7 cellular contexts compared by ENCODE assay signal in the genomic region with DNA sequence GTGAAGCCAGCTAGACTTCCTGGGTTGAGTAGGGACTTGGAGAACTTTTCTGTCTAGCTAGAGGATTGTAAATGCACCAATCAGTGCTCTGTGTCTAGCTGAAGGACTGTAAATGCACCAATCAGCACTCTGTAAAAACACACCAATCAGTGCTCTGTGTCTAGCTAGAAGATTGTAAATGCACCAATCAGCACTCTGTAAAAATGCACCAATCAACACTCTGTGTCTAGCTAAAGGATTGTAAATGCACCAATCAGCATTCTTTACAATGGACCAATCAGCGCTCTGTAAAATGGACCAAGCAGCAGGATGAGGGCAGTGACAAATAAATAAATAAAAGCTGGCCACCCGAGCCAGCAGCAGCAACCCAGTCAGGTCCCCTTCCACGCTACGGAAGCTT. TPM values are rescaled to one million over a fixed set of nuclear protein-coding genes. Genes with fewer than 3 reads are reported as not detected.
A peak's percentile ranks its signal among the peaks of the same experiment; 100 is the strongest.
DNase-seq lines count a peak whose midpoint lies in the region; ATAC-seq, FAIRE-seq and TF ChIP-seq lines count a peak whose summit lies in the region.
"Not testable (repeated sequence)": the region's sequence is repeated elsewhere in the genome, so short reads cannot be mapped to it uniquely, and the experiment has no call there.

No MANE protein-coding gene starts in this region.

- CTCF ChIA-PET in CD4-positive, alpha-beta T cell (lab: Charles Lee), result interaction anchor here (1.7 kb wide), 1 partner anchor 18 kb away, joined by 5 read pairs; a partner anchor contains a TSS
- CTCF ChIA-PET in K562 (lab: Yijun Ruan, JAX; ENCODE audit: low intra/inter-chr PET ratio), result not testable (repeated sequence)

- BruUV-seq in K562 (replicated peaks; lab: Mats Ljungman, UMichigan), result not testable (repeated sequence)

- peaks cover 20% of the 10 kb centered on the region for H3K36me3 Mint-ChIP-seq in CD4-positive, alpha-beta T cell (ENCODE audit: low read depth)
- H3K36me3 Mint-ChIP-seq in T-helper 2 cell treated with Interferon-gamma antibody and Interleukin-4, amounts not matched to agents 5 μg/mL and 100 μg/mL, for 36 hours (ENCODE audit: low read depth), result peaks cover 11% of the 10 kb centered on the region
- peaks cover 11% of the 10 kb centered on the region for H3K36me3 Mint-ChIP-seq in activated T-helper 1 cell treated with anti-CD3 and anti-CD28 coated beads, Interleukin-12 subunit alpha, Interleukin-12 subunit beta, Interleukin-2, Interleukin-4 antibody, amounts not matched to agents 30 ng/mL and 10 ng/mL and 1 ng/mL, durations not matched to agents 14 hours and 24 hours and 36 hours (ENCODE audit: low read depth)
- peaks cover 15% of the 10 kb centered on the region for H3K36me3 Mint-ChIP-seq in endodermal cell (ENCODE audit: low read depth)
- H3K36me3 Mint-ChIP-seq in neural crest cell (ENCODE audit: low read depth), result not testable (repeated sequence)

- WGBS in K562 (ENCODE audit: insufficient coverage, low coverage, missing lambda C conversion rate), result 90% methylated on average over 4 of the region's 4 CpGs
- WGBS in endodermal cell (ENCODE audit: insufficient coverage in 1 of 2, insufficient read length in 1 of 2), 2 experiments, result 80 to 84% methylated on average over 4 of the region's 4 CpGs
- WGBS in mesendoderm (ENCODE audit: extremely low coverage, insufficient coverage, low lambda C conversion rate), result no CpG with 5 or more reads among the region's 4 CpGs

- not testable (repeated sequence) for ATAC-seq in CD4-positive, alpha-beta T cell (ENCODE audit: poor library complexity); K562

- TF ChIP-seq POLR2A in K562 (conservative IDR thresholded peaks at IDR 0.05), result not testable (repeated sequence)

- H3K27me3 ChIP-seq in CD4-positive, alpha-beta T cell (ENCODE audit: control insufficient read depth, insufficient read depth, low read length); K562 (ENCODE audit: control insufficient read depth in 2 of 2, insufficient read depth in 2 of 2, low read length in 2 of 2); endodermal cell (ENCODE audit: control insufficient read depth, insufficient read depth, low read length, poor library complexity, severe bottlenecking); mesendoderm (ENCODE audit: insufficient read depth, low read length, poor library complexity): not testable (repeated sequence)

- H3K4me1 ChIP-seq in K562 (replicated peaks in 1 of 2; ENCODE audit: control insufficient read depth in 2 of 2, insufficient read depth in 2 of 2, low read length in 2 of 2); mesendoderm (ENCODE audit: control insufficient read depth, low read depth, low read length): not testable (repeated sequence)
- H3K4me1 ChIP-seq in endodermal cell (ENCODE audit: control insufficient read depth, insufficient read depth, low read length), result peaks cover 15% of the 10 kb centered on the region

- H3K9ac ChIP-seq in K562 (ENCODE audit: insufficient read depth in 1 of 2, low read depth in 2 of 2, low read length in 2 of 2); endodermal cell (ENCODE audit: extremely low read depth, low read length, poor library complexity, severe bottlenecking); mesendoderm (ENCODE audit: low read length): not testable (repeated sequence)

- not testable (repeated sequence) for H3K4me3 ChIP-seq in K562; mesendoderm (ENCODE audit: low read length)
- H3K4me3 ChIP-seq in endodermal cell (ENCODE audit: low read length), result peak overlapping the region; percentile 61

- not testable (repeated sequence) for H4K8ac ChIP-seq in mesendoderm (ENCODE audit: low read depth, low read length)

- not testable (repeated sequence) for H2BK120ac ChIP-seq in mesendoderm (ENCODE audit: low read depth, low read length)

- in situ Hi-C loops in K562 (cut with MboI), result not testable (repeated sequence)

- H3K36me3 ChIP-seq in K562 (ENCODE audit: control insufficient read depth, insufficient read depth, low read length) (peaks cover 14% of the 10 kb centered on the region), endodermal cell (ENCODE audit: control insufficient read depth, insufficient read depth, low read length) (peaks cover 15% of the 10 kb centered on the region)
- H3K36me3 ChIP-seq in mesendoderm (ENCODE audit: control insufficient read depth, insufficient read depth, low read length), result not testable (repeated sequence)

- H2AFZ ChIP-seq in K562 (ENCODE audit: low read depth, low read length), result not testable (repeated sequence)

- H4K5ac ChIP-seq in mesendoderm (ENCODE audit: low read length), result not testable (repeated sequence)

- H4K20me1 ChIP-seq in K562 (replicated peaks; ENCODE audit: control insufficient read depth, insufficient read depth, low read length), result not testable (repeated sequence)

- FAIRE-seq in K562 (lab: Jason Lieb, UNC), result not testable (repeated sequence)

- not testable (repeated sequence) for H3K9me3 ChIP-seq in CD4-positive, alpha-beta T cell (ENCODE audit: control insufficient read depth, low read length); K562 (replicated peaks; ENCODE audit: control insufficient read depth, insufficient read depth, low read depth, low read length)
- peaks cover 11% of the 10 kb centered on the region for H3K9me3 ChIP-seq in endodermal cell (ENCODE audit: control insufficient read depth, low read length)

- peak overlapping the region; percentile 60 for H3K4me3 Mint-ChIP-seq in CD4-positive, alpha-beta T cell
- H3K4me3 Mint-ChIP-seq in T-helper 2 cell treated with Interferon-gamma antibody and Interleukin-4, amounts not matched to agents 5 μg/mL and 100 μg/mL, for 36 hours, result peak overlapping the region; percentile 30
- peak overlapping the region; percentile 43 for H3K4me3 Mint-ChIP-seq in activated T-helper 1 cell treated with anti-CD3 and anti-CD28 coated beads, Interleukin-12 subunit alpha, Interleukin-12 subunit beta, Interleukin-2, Interleukin-4 antibody, amounts not matched to agents 30 ng/mL and 10 ng/mL and 1 ng/mL, durations not matched to agents 14 hours and 24 hours and 36 hours
- H3K4me3 Mint-ChIP-seq in endodermal cell, result not testable (repeated sequence)
- peak overlapping the region; percentile 66 for H3K4me3 Mint-ChIP-seq in neural crest cell

- not testable (repeated sequence) for H3K4me2 ChIP-seq in K562 (ENCODE audit: insufficient read depth, low read length); mesendoderm (ENCODE audit: low read length)

- not testable (repeated sequence) for H2BK15ac ChIP-seq in mesendoderm (replicated peaks; ENCODE audit: low read depth)

- H2BK5ac ChIP-seq in mesendoderm (ENCODE audit: low read length), result not testable (repeated sequence)

- H2AK5ac ChIP-seq in mesendoderm (ENCODE audit: low read length), result not testable (repeated sequence)

- not testable (repeated sequence) for H3K27me3 Mint-ChIP-seq in CD4-positive, alpha-beta T cell; endodermal cell (ENCODE audit: insufficient read depth); neural crest cell (ENCODE audit: low read depth)
- peaks cover 12% of the 10 kb centered on the region for H3K27me3 Mint-ChIP-seq in T-helper 2 cell treated with Interferon-gamma antibody and Interleukin-4, amounts not matched to agents 5 μg/mL and 100 μg/mL, for 36 hours (ENCODE audit: low read depth)
- peaks cover 13% of the 10 kb centered on the region for H3K27me3 Mint-ChIP-seq in activated T-helper 1 cell treated with anti-CD3 and anti-CD28 coated beads, Interleukin-12 subunit alpha, Interleukin-12 subunit beta, Interleukin-2, Interleukin-4 antibody, amounts not matched to agents 30 ng/mL and 10 ng/mL and 1 ng/mL, durations not matched to agents 14 hours and 24 hours and 36 hours (ENCODE audit: insufficient read depth)

- TF ChIP-seq EP300 in K562 (IDR thresholded peaks at IDR 0.05; ENCODE audit: low read length), result not testable (repeated sequence)

- not testable (repeated sequence) for H3K79me1 ChIP-seq in mesendoderm (ENCODE audit: low read length)

- H3K4ac ChIP-seq in mesendoderm (ENCODE audit: low read depth, low read length), result not testable (repeated sequence)

- intact Hi-C loops in CD4-positive, alpha-beta T cell (cut with DNase I, micrococcal nuclease), result loop anchor here in 1 of 2 experiments (1.0 to 5.0 kb wide), 2 partner anchors 14 to 1843 kb away; a partner anchor contains a TSS
- intact Hi-C loops in activated T-helper 1 cell treated with anti-CD3 and anti-CD28 coated beads, Interleukin-12 subunit alpha, Interleukin-12 subunit beta, Interleukin-2, Interleukin-4 antibody, amounts not matched to agents 30 ng/mL and 10 ng/mL and 1 ng/mL, durations not matched to agents 14 hours and 24 hours and 36 hours (cut with micrococcal nuclease); K562 (cut with micrococcal nuclease): not testable (repeated sequence)

- H3K9me1 ChIP-seq in K562 (ENCODE audit: control insufficient read depth, insufficient read depth, low read length), result not testable (repeated sequence)

- POLR2A ChIA-PET in CD4-positive, alpha-beta T cell (lab: Charles Lee), result interaction anchor here (5.3 kb wide), 1 partner anchor 18 kb away, joined by 82 read pairs; a partner anchor contains a TSS
- POLR2A ChIA-PET in K562 (lab: Yijun Ruan, JAX), result not testable (repeated sequence)

- H3K79me2 ChIP-seq in K562 (ENCODE audit: control insufficient read depth, insufficient read depth, low read length) (peaks cover 32% of the 10 kb centered on the region), mesendoderm (ENCODE audit: control insufficient read depth, insufficient read depth, low read length) (peaks cover 25% of the 10 kb centered on the region)

- H3K23ac ChIP-seq in mesendoderm (ENCODE audit: low read length), result not testable (repeated sequence)

- peaks cover 38% of the 10 kb centered on the region for H3K4me1 Mint-ChIP-seq in CD4-positive, alpha-beta T cell (ENCODE audit: low read depth)
- H3K4me1 Mint-ChIP-seq in T-helper 2 cell treated with Interferon-gamma antibody and Interleukin-4, amounts not matched to agents 5 μg/mL and 100 μg/mL, for 36 hours (ENCODE audit: low read depth), result peaks cover 22% of the 10 kb centered on the region
- H3K4me1 Mint-ChIP-seq in activated T-helper 1 cell treated with anti-CD3 and anti-CD28 coated beads, Interleukin-12 subunit alpha, Interleukin-12 subunit beta, Interleukin-2, Interleukin-4 antibody, amounts not matched to agents 30 ng/mL and 10 ng/mL and 1 ng/mL, durations not matched to agents 14 hours and 24 hours and 36 hours (ENCODE audit: low read depth), result peaks cover 32% of the 10 kb centered on the region
- H3K4me1 Mint-ChIP-seq in endodermal cell, result peaks cover 53% of the 10 kb centered on the region
- H3K4me1 Mint-ChIP-seq in neural crest cell, result peaks cover 22% of the 10 kb centered on the region

- TF ChIP-seq RAD21 in K562 (CRISPR knock-in tag; conservative IDR thresholded peaks at IDR 0.05 in 1 of 2, IDR thresholded peaks at IDR 0.05 in 1 of 2), result not testable (repeated sequence)

- not testable (repeated sequence) for H3K27ac ChIP-seq in CD4-positive, alpha-beta T cell (ENCODE audit: low read depth, low read length); K562 (ENCODE audit: extremely low read depth, low read depth, low read length); endodermal cell (ENCODE audit: low read depth, low read length)
- H3K27ac ChIP-seq in mesendoderm (ENCODE audit: low read depth, low read length), result peak overlapping the region; percentile 27

- DNase-seq in CD4-positive, alpha-beta T cell; T-helper 2 cell treated with Interferon-gamma antibody and Interleukin-4, amounts not matched to agents 5 μg/mL and 100 μg/mL, for 36 hours (ENCODE audit: low spot score); activated T-helper 1 cell treated with anti-CD3 and anti-CD28 coated beads, Interleukin-12 subunit alpha, Interleukin-12 subunit beta, Interleukin-2, Interleukin-4 antibody, amounts not matched to agents 30 ng/mL and 10 ng/mL and 1 ng/mL, durations not matched to agents 14 hours and 24 hours and 36 hours (ENCODE audit: low spot score); K562 (ENCODE audit: extremely low read depth in 1 of 4, low spot score in 3 of 4); endodermal cell; mesendoderm; neural crest cell (ENCODE audit: low read depth, low spot score): not testable (repeated sequence)

- H3K27ac Mint-ChIP-seq in CD4-positive, alpha-beta T cell; T-helper 2 cell treated with Interferon-gamma antibody and Interleukin-4, amounts not matched to agents 5 μg/mL and 100 μg/mL, for 36 hours; activated T-helper 1 cell treated with anti-CD3 and anti-CD28 coated beads, Interleukin-12 subunit alpha, Interleukin-12 subunit beta, Interleukin-2, Interleukin-4 antibody, amounts not matched to agents 30 ng/mL and 10 ng/mL and 1 ng/mL, durations not matched to agents 14 hours and 24 hours and 36 hours; endodermal cell; neural crest cell (ENCODE audit: unreplicated experiment): not testable (repeated sequence)

- H3K56ac ChIP-seq in mesendoderm (ENCODE audit: low read length), result not testable (repeated sequence)

- TF ChIP-seq CTCF in CD4-positive, alpha-beta T cell (IDR thresholded peaks at IDR 0.05); K562 (IDR thresholded peaks at IDR 0.05 in 2 of 3, conservative IDR thresholded peaks at IDR 0.05 in 1 of 3; ENCODE audit: insufficient read depth in 2 of 3, low read depth in 1 of 3, low read length in 3 of 3); endodermal cell (conservative IDR thresholded peaks at IDR 0.05); neural crest cell (conservative IDR thresholded peaks at IDR 0.05): not testable (repeated sequence)

- peak overlapping the region; percentile 14 for H3K18ac ChIP-seq in mesendoderm (ENCODE audit: low read length)

- H3K9me3 Mint-ChIP-seq in CD4-positive, alpha-beta T cell; T-helper 2 cell treated with Interferon-gamma antibody and Interleukin-4, amounts not matched to agents 5 μg/mL and 100 μg/mL, for 36 hours; activated T-helper 1 cell treated with anti-CD3 and anti-CD28 coated beads, Interleukin-12 subunit alpha, Interleukin-12 subunit beta, Interleukin-2, Interleukin-4 antibody, amounts not matched to agents 30 ng/mL and 10 ng/mL and 1 ng/mL, durations not matched to agents 14 hours and 24 hours and 36 hours; neural crest cell: not testable (repeated sequence)
- H3K9me3 Mint-ChIP-seq in endodermal cell, result peaks cover 20% of the 10 kb centered on the region

RNA-seq across cellular contexts. Expression of a gene that starts 2.2 kb away (rescaled TPM):
- total RNA-seq in CD4-positive, alpha-beta T cell, result 10 to 100 TPM; 18.1 to 21.1 TPM
- total RNA-seq in activated T-helper 1 cell treated with anti-CD3 and anti-CD28 coated beads, Interleukin-12 subunit alpha, Interleukin-12 subunit beta, Interleukin-2, Interleukin-4 antibody, amounts not matched to agents 30 ng/mL and 10 ng/mL and 1 ng/mL, durations not matched to agents 14 hours and 24 hours and 36 hours, result 79.7 and 91.7 TPM in 2 replicates
- 46.0 and 79.1 TPM in 2 replicates for total RNA-seq in K562 (2011; cell fraction: chromatin; rRNA removed; ENCODE audit: low replicate concordance)
- 10.5 and 14.6 TPM in 2 replicates for total RNA-seq in K562 (2011; cell fraction: nucleolus; rRNA removed)
- 23.2 and 34.0 TPM in 2 replicates for total RNA-seq in K562 (2011; cell fraction: nucleoplasm; rRNA removed)
- total RNA-seq in K562 (2014; rRNA removed) (23.2 and 25.1 TPM in 2 replicates), K562 (2014; rRNA removed; fragmentation: Illumina TruSeq; extraction: Trizol) (19.3 and 19.8 TPM in 2 replicates), K562 (2015; rRNA removed; fragmentation: Illumina TruSeq; extraction: Trizol) (17.4 and 18.4 TPM in 2 replicates), K562 (2021) (38.0 and 39.4 TPM in 2 replicates), endodermal cell (10 to 100 TPM; 70.5 to 93.6 TPM), neural crest cell (80.2 and 86.2 TPM in 2 replicates)
- polyA plus RNA-seq in K562 (2011; rRNA removed) (17.5 and 20.4 TPM in 2 replicates), K562 (2014; fragmentation: Illumina TruSeq; extraction: Trizol) (29.2 and 38.4 TPM in 2 replicates), K562 (2014; fragmentation: Nextera tagmentation; extraction: Ambion mirVana) (10 to 100 TPM; 15.8 to 24.6 TPM), K562 (2014; rRNA removed) (22.5 and 25.7 TPM in 2 replicates)
- 23.3 and 24.7 TPM in 2 replicates for polyA plus RNA-seq in K562 (2011; cell fraction: cytosol; rRNA removed)
- polyA plus RNA-seq in K562 (2011; cell fraction: nucleus; rRNA removed), result 29.9 and 30.3 TPM in 2 replicates
- 17.0 and 22.7 TPM in 2 replicates for polyA plus RNA-seq in K562 (2012)
- polyA minus RNA-seq in K562 (2011; rRNA and poly(A)+ RNA removed), result 73.5 and 78.5 TPM in 2 replicates
- polyA minus RNA-seq in K562 (2011; cell fraction: cytosol; rRNA and poly(A)+ RNA removed), result 22.1 and 25.6 TPM in 2 replicates
- 10.9 and 32.5 TPM in 2 replicates for polyA minus RNA-seq in K562 (2011; cell fraction: nucleus; rRNA and poly(A)+ RNA removed)
- 38.1 TPM for polyA plus RNA-seq in endodermal cell (2013, experiment 1 of 2)
- polyA plus RNA-seq in endodermal cell (2013, experiment 2 of 2), result 37.3 TPM
- 67.6 TPM for polyA plus RNA-seq in mesendoderm (2013, experiment 1 of 2)
- polyA plus RNA-seq in mesendoderm (2013, experiment 2 of 2), result 67.2 TPM

RNA-seq across cellular contexts. Expression of a gene that starts 17.7 kb away (rescaled TPM):
- 10 to 100 TPM; 14.5 to 14.6 TPM for total RNA-seq in CD4-positive, alpha-beta T cell
- total RNA-seq in activated T-helper 1 cell treated with anti-CD3 and anti-CD28 coated beads, Interleukin-12 subunit alpha, Interleukin-12 subunit beta, Interleukin-2, Interleukin-4 antibody, amounts not matched to agents 30 ng/mL and 10 ng/mL and 1 ng/mL, durations not matched to agents 14 hours and 24 hours and 36 hours, result 122 and 133 TPM in 2 replicates
- 20.9 and 35.4 TPM in 2 replicates for total RNA-seq in K562 (2011; cell fraction: chromatin; rRNA removed; ENCODE audit: low replicate concordance)
- 12.2 and 13.3 TPM in 2 replicates for total RNA-seq in K562 (2011; cell fraction: nucleolus; rRNA removed)
- 18.7 and 24.8 TPM in 2 replicates for total RNA-seq in K562 (2011; cell fraction: nucleoplasm; rRNA removed)
- total RNA-seq in K562 (2014; rRNA removed) (43.0 and 44.0 TPM in 2 replicates), K562 (2014; rRNA removed; fragmentation: Illumina TruSeq; extraction: Trizol) (50.5 and 59.0 TPM in 2 replicates), K562 (2015; rRNA removed; fragmentation: Illumina TruSeq; extraction: Trizol) (49.1 and 51.2 TPM in 2 replicates), K562 (2021) (50.8 and 51.2 TPM in 2 replicates), endodermal cell (10 to 100 TPM; 96.6 to 98.9 TPM), neural crest cell (93.3 and 94.9 TPM in 2 replicates)
- polyA plus RNA-seq in K562 (2011; rRNA removed) (51.1 and 74.3 TPM in 2 replicates), K562 (2014; fragmentation: Illumina TruSeq; extraction: Trizol) (49.9 and 54.6 TPM in 2 replicates), K562 (2014; fragmentation: Nextera tagmentation; extraction: Ambion mirVana) (10 to 100 TPM; 11.2 to 15.4 TPM), K562 (2014; rRNA removed) (42.6 and 43.3 TPM in 2 replicates)
- polyA plus RNA-seq in K562 (2011; cell fraction: cytosol; rRNA removed), result 37.0 and 50.9 TPM in 2 replicates
- 25.1 and 37.5 TPM in 2 replicates for polyA plus RNA-seq in K562 (2011; cell fraction: nucleus; rRNA removed)
- polyA plus RNA-seq in K562 (2012), result 36.2 and 42.5 TPM in 2 replicates
- 81.7 and 93.1 TPM in 2 replicates for polyA minus RNA-seq in K562 (2011; rRNA and poly(A)+ RNA removed)
- 28.6 and 37.4 TPM in 2 replicates for polyA minus RNA-seq in K562 (2011; cell fraction: cytosol; rRNA and poly(A)+ RNA removed)
- polyA minus RNA-seq in K562 (2011; cell fraction: nucleus; rRNA and poly(A)+ RNA removed), result 13.1 and 27.3 TPM in 2 replicates
- 73.9 TPM for polyA plus RNA-seq in endodermal cell (2013, experiment 1 of 2)
- 69.9 TPM for polyA plus RNA-seq in endodermal cell (2013, experiment 2 of 2)
- 71.3 TPM for polyA plus RNA-seq in mesendoderm (2013, experiment 1 of 2)
- polyA plus RNA-seq in mesendoderm (2013, experiment 2 of 2), result 70.8 TPM
